1 cellular context compared by ENCODE assay signal in genomic region chr21:32611471-32611997, GRCh38.
TF ChIP-seq lines count a peak whose summit lies in the region.

No MANE protein-coding gene starts in this region.

TF ChIP-seq in HCT116, 20 proteins besides CTCF, POLR2A, EP300 and RAD21:
- no peak for TF ChIP-seq REST (IDR thresholded peaks at IDR 0.05; ENCODE audit: low read depth)
TF ChIP-seq in HCT116: peak in this region for 0.
